23 cellular contexts compared by ENCODE assay signal in genomic region chr16:51159864-51160263, GRCh38. TPM values are rescaled to one million over a fixed set of nuclear protein-coding genes. Genes with fewer than 3 reads are reported as not detected.
"Had no signal": no experiment of that assay in that cellular context is flagged by ENCODE, and none has a peak within 500 bp of the region (broad histone marks: within the 10 kb centered on the region; RNA-seq: fewer than 3 reads in every experiment).

No MANE protein-coding gene starts in this region.

- H3K4me1 Mint-ChIP-seq: activated naive CD4-positive, alpha-beta T cell treated with anti-CD3 and anti-CD28 coated beads, Interleukin-2, amount 50 U/mL, for 24 hours; natural killer cell had no signal

- H3K27ac Mint-ChIP-seq: activated naive CD4-positive, alpha-beta T cell treated with anti-CD3 and anti-CD28 coated beads, Interleukin-2, amount 50 U/mL, for 24 hours; activated T-cell treated with anti-CD3 and anti-CD28 coated beads, Interleukin-2, amount 50 U/mL, for 72 hours; natural killer cell had no signal

- H3K27ac ChIP-seq: ascending aorta, cardiac muscle cell, epithelial cell of prostate, prostate gland, tibial nerve had no signal

- H3K4me3 ChIP-seq: ascending aorta, cardiac muscle cell, dorsolateral prefrontal cortex, lung, prostate gland, tibial nerve had no signal

- H3K36me3 Mint-ChIP-seq: activated naive CD4-positive, alpha-beta T cell treated with anti-CD3 and anti-CD28 coated beads, Interleukin-2, amount 50 U/mL, for 24 hours; natural killer cell had no signal

- H3K9me3 ChIP-seq: ascending aorta, prostate gland had no signal

- H3K4me1 ChIP-seq: ascending aorta, prostate gland had no signal

- H3K27me3 ChIP-seq: ascending aorta, cardiac muscle cell had no signal

- ATAC-seq: activated T-cell treated with anti-CD3 and anti-CD28 coated beads, Interleukin-2, amount 50 U/mL, for 72 hours; left lobe of liver; natural killer cell; right cardiac atrium; stimulated activated naive CD8-positive, alpha-beta T cell treated with anti-CD3 and anti-CD28 coated beads, Interleukin-15, Interleukin-2, amounts not matched to agents 100 U/mL and 50 U/mL, for 24 hours had no signal

- DNase-seq: activated CD4-positive, alpha-beta T cell treated with anti-CD3 and anti-CD28 coated beads, Interleukin-2, amount 50 U/mL, for 4 hours; activated gamma-delta T cell; activated T-cell treated with anti-CD3 and anti-CD28 coated beads, Interleukin-2, amount 50 U/mL, for 72 hours; dorsolateral prefrontal cortex; foreskin fibroblast; hippocampal formation; natural killer cell; right cardiac atrium; stimulated activated CD4-positive, alpha-beta T cell treated with anti-CD3 and anti-CD28 coated beads, Interleukin-2, amount 100 ng/mL, for 24 hours; stimulated activated naive CD8-positive, alpha-beta T cell treated with anti-CD3 and anti-CD28 coated beads, Interleukin-15, Interleukin-2, amounts not matched to agents 100 U/mL and 50 U/mL, for 24 hours; substantia nigra had no signal

- H3K9me3 Mint-ChIP-seq: activated naive CD4-positive, alpha-beta T cell treated with anti-CD3 and anti-CD28 coated beads, Interleukin-2, amount 50 U/mL, for 24 hours; activated T-cell treated with anti-CD3 and anti-CD28 coated beads, Interleukin-2, amount 50 U/mL, for 72 hours; natural killer cell had no signal

- H3K4me3 Mint-ChIP-seq: activated naive CD4-positive, alpha-beta T cell treated with anti-CD3 and anti-CD28 coated beads, Interleukin-2, amount 50 U/mL, for 24 hours; activated T-cell treated with anti-CD3 and anti-CD28 coated beads, Interleukin-2, amount 50 U/mL, for 72 hours; natural killer cell had no signal

- H3K36me3 ChIP-seq: ascending aorta, cardiac muscle cell, prostate gland, tibial nerve had no signal

RNA-seq across cellular contexts. Expression of gene SALL1, which starts 8.8 kb away (rescaled TPM):
- total RNA-seq: activated CD8-positive, alpha-beta memory T cell treated with anti-CD3 and anti-CD28 coated beads for 36 hours; activated T-cell treated with anti-CD3 and anti-CD28 coated beads, Interleukin-2, amount 50 U/mL, for 72 hours; ascending aorta; natural killer cell; skeletal muscle tissue; T-helper 2 cell treated with Interferon-gamma antibody and Interleukin-4, amounts not matched to agents 100 ng/mL and 5 ng/mL, for 36 hours had no signal
- polyA plus RNA-seq: keratinocyte, lung had no signal
